In the genomic region with DNA sequence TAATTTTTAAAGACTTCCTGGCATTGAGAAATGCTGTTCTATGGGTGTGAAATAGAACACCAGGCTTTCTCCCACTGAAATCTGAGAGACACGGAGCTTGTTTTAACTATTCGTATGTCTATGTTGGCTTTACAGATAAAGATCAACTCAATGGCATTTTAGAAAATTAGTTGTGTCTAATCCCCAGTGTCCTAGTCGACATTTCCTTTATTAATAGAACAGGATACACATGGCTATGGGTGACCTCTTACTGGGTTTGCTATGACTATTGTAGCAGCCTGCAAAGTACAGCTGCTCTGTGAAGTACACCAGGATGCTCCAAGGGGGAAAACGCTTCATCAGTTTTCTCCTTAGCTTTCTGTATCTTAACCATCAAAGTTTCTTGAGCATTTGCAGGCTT, we compare ENCODE assay signal across 15 cellular contexts.
DNase-seq lines count a peak whose midpoint lies in the region; TF ChIP-seq lines count a peak whose summit lies in the region.
"Had no signal": no experiment of that assay in that cellular context is flagged by ENCODE, and none has a peak within 500 bp of the region (broad histone marks: within the 10 kb centered on the region; RNA-seq: fewer than 3 reads in every experiment).

No MANE protein-coding gene starts in this region.

- H3K27ac ChIP-seq in HEK293 (ENCODE audit: extremely low read depth, low read depth, low read length) (no peak overlapping the region), mesenchymal stem cell (ENCODE audit: low read length, poor library complexity, severe bottlenecking) (no peak overlapping the region), suprapubic skin (no peak overlapping the region)

- H3K9me3 ChIP-seq in HEK293 (ENCODE audit: control insufficient read depth, insufficient read depth, low read depth, low read length), result no peaks in the 10 kb centered on the region
- H3K9me3 ChIP-seq in mesenchymal stem cell (ENCODE audit: control insufficient read depth, low read length), result no peaks in the 10 kb centered on the region
- no peaks in the 10 kb centered on the region for H3K9me3 ChIP-seq in suprapubic skin

- H3K18ac ChIP-seq in mesenchymal stem cell (ENCODE audit: low read depth in 1 of 2, low read length in 2 of 2), result no peak overlapping the region

- CTCF ChIA-PET in HEK293 (lab: Yijun Ruan, JAX), result interaction anchor here (1.0 kb wide), 1 partner anchor 104 kb away, joined by 3 read pairs; no protein-coding TSS in a partner anchor

- no peak overlapping the region for H2BK5ac ChIP-seq in mesenchymal stem cell (ENCODE audit: low read depth, low read length, poor library complexity, severe bottlenecking)

- H3K36me3 ChIP-seq in HEK293 (ENCODE audit: control insufficient read depth in 2 of 2, insufficient read depth in 1 of 2, low read length in 2 of 2) (no peaks in the 10 kb centered on the region), mesenchymal stem cell (ENCODE audit: control insufficient read depth in 1 of 2, insufficient read depth in 2 of 2, low read depth in 1 of 2, low read length in 2 of 2) (no peaks in the 10 kb centered on the region), suprapubic skin (no peaks in the 10 kb centered on the region)

- H3K14ac ChIP-seq in mesenchymal stem cell (ENCODE audit: low read length in 2 of 2), result no peak overlapping the region

- no peak overlapping the region for H3K4me3 ChIP-seq in HEK293 (ENCODE audit: low read depth, low read length)
- H3K4me3 ChIP-seq in choroid plexus epithelial cell (ENCODE audit: low read depth, low read length), result no peak overlapping the region
- no peak overlapping the region for H3K4me3 ChIP-seq in mesenchymal stem cell (ENCODE audit: insufficient read depth in 1 of 2, low read depth in 1 of 2, low read length in 2 of 2)
- no peak overlapping the region for H3K4me3 ChIP-seq in suprapubic skin
- H3K4me3 ChIP-seq: GM23338 had no signal

- H3K4ac ChIP-seq in mesenchymal stem cell (ENCODE audit: low read depth in 1 of 2, low read length in 2 of 2), result no peak overlapping the region

- no peak overlapping the region for H2AK5ac ChIP-seq in mesenchymal stem cell (ENCODE audit: low read length, severe bottlenecking)

- H3K4me1 ChIP-seq in HEK293 (ENCODE audit: control insufficient read depth, insufficient read depth, low read length) (peaks cover 6% of the 10 kb centered on the region), mesenchymal stem cell (ENCODE audit: control insufficient read depth, insufficient read depth, low read depth, low read length) (no peaks in the 10 kb centered on the region), suprapubic skin (no peaks in the 10 kb centered on the region)

- H2AFZ ChIP-seq in mesenchymal stem cell (ENCODE audit: low read depth, low read length), result no peak overlapping the region
- H2AFZ ChIP-seq: GM23338 had no signal

- POLR2A ChIA-PET in HEK293 (lab: Yijun Ruan, JAX), result no interaction called here

- TF ChIP-seq CTCF in HEK293 (tag by site-specific recombination; IDR thresholded peaks at IDR 0.05) (no peak), choroid plexus epithelial cell (conservative IDR thresholded peaks at IDR 0.05; ENCODE audit: low read depth, low read length) (no peak), suprapubic skin (IDR thresholded peaks at IDR 0.05) (no peak)

- H2BK120ac ChIP-seq in mesenchymal stem cell (ENCODE audit: low read depth, low read length), result no peak overlapping the region

- peak; percentile 6 for DNase-seq in NCI-H2196 (lab: John Stamatoyannopoulos, UW; ENCODE audit: unreplicated experiment)
- no peak for DNase-seq in NCI-H2196 treated with DMSO at 0.1 percent for 48 hours (lab: John Stamatoyannopoulos, UW; ENCODE audit: unreplicated experiment)
- peak; percentile 20 for DNase-seq in choroid plexus epithelial cell (ENCODE audit: low read depth)
- DNase-seq in myocyte (ENCODE audit: low read depth), result peak; percentile 13
- DNase-seq in mesenchymal stem cell, result no peak
- DNase-seq in suprapubic skin (ENCODE audit: low spot score in 2 of 2), result no peak
- DNase-seq: ACHN; CD4-positive, alpha-beta memory T cell; DMS153; DMS79; GDM1; HCEC 1CT; HFFc6 had no signal

- TF ChIP-seq POLR2A in suprapubic skin (IDR thresholded peaks at IDR 0.05), result no peak

- H4K91ac ChIP-seq in mesenchymal stem cell (ENCODE audit: low read length), result no peak overlapping the region

- H3K27me3 ChIP-seq in mesenchymal stem cell (ENCODE audit: control insufficient read depth in 1 of 2, insufficient read depth in 1 of 2, low read length in 2 of 2), result no peaks in the 10 kb centered on the region
- no peaks in the 10 kb centered on the region for H3K27me3 ChIP-seq in suprapubic skin

- no peak overlapping the region for H3K4me2 ChIP-seq in mesenchymal stem cell (ENCODE audit: low read length, poor library complexity, severe bottlenecking)
- H3K4me2 ChIP-seq: GM23338 had no signal

- WGBS in mesenchymal stem cell, result 65% methylated on average over 4 of the region's 4 CpGs
- WGBS in suprapubic skin, result 50% methylated on average over 4 of the region's 4 CpGs

- H3K23ac ChIP-seq in mesenchymal stem cell (ENCODE audit: low read length in 2 of 2), result no peak overlapping the region

- H2BK12ac ChIP-seq in mesenchymal stem cell (ENCODE audit: low read length in 2 of 2), result no peak overlapping the region

- H4K8ac ChIP-seq in mesenchymal stem cell (ENCODE audit: low read length), result no peak overlapping the region

- H3K79me1 ChIP-seq in mesenchymal stem cell (replicated peaks; ENCODE audit: low read length, poor library complexity, severe bottlenecking), result no peaks in the 10 kb centered on the region

- H2BK15ac ChIP-seq in mesenchymal stem cell (ENCODE audit: low read depth, poor library complexity, severe bottlenecking), result no peak overlapping the region

- no peak for TF ChIP-seq EP300 in suprapubic skin (IDR thresholded peaks at IDR 0.05)

- H3K9ac ChIP-seq in mesenchymal stem cell (ENCODE audit: low read length), result no peak overlapping the region

TF ChIP-seq in HEK293, 187 proteins besides CTCF, POLR2A, EP300 and RAD21:
- peak; percentile 54 for TF ChIP-seq PRDM6 (tag by site-specific recombination; IDR thresholded peaks at IDR 0.05)
- TF ChIP-seq, protein P1, sequence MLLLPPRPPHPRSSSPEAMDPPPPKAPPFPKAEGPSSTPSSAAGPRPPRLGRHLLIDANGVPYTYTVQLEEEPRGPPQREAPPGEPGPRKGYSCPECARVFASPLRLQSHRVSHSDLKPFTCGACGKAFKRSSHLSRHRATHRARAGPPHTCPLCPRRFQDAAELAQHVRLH (tag by site-specific recombination; IDR thresholded peaks at IDR 0.05), result no peak
- TF ChIP-seq SP3 (tag by site-specific recombination; IDR thresholded peaks at IDR 0.05), result no peak
- no peak for TF ChIP-seq ZNF76 (tag by site-specific recombination; IDR thresholded peaks at IDR 0.05; ENCODE audit: borderline replicate concordance, low read depth)
- TF ChIP-seq GLI4 (tag by site-specific recombination; IDR thresholded peaks at IDR 0.05), result no peak
- no peak for TF ChIP-seq SP2 (tag by site-specific recombination; IDR thresholded peaks at IDR 0.05)
- peak; percentile 29; the same call in 1 of the 2 replicates for TF ChIP-seq IKZF3 (tag by site-specific recombination; IDR thresholded peaks at IDR 0.05)
- no peak for TF ChIP-seq ZNF513 (tag by site-specific recombination; IDR thresholded peaks at IDR 0.05)
- TF ChIP-seq ZNF48 (tag by site-specific recombination; IDR thresholded peaks at IDR 0.05), result no peak
- no peak for TF ChIP-seq ZNF423 (tag by site-specific recombination; IDR thresholded peaks at IDR 0.05)
- TF ChIP-seq, protein P2, sequence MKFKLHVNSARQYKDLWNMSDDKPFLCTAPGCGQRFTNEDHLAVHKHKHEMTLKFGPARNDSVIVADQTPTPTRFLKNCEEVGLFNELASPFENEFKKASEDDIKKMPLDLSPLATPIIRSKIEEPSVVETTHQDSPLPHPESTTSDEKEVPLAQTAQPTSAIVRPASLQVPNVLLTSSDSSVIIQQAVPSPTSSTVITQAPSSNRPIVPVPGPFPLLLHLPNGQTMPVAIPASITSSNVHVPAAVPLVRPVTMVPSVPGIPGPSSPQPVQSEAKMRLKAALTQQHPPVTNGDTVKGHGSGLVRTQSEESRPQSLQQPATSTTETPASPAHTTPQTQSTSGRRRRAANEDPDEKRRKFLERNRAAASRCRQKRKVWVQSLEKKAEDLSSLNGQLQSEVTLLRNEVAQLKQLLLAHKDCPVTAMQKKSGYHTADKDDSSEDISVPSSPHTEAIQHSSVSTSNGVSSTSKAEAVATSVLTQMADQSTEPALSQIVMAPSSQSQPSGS (tag by site-specific recombination; IDR thresholded peaks at IDR 0.05; ENCODE audit: low read depth), result no peak
- TF ChIP-seq MZF1 (tag by site-specific recombination; IDR thresholded peaks at IDR 0.05; ENCODE audit: borderline replicate concordance), result 0 out of 2 replicates have a peak, but pooled peaks have one; percentile 27

Comparison
In these comparisons a context has a peak if more than half of its experiments do, and no peak if none do; other contexts are left out.
1. DNase-seq: peak in NCI-H2196 (single experiment), choroid plexus epithelial cell (single experiment) and myocyte (single experiment); none in NCI-H2196 treated with DMSO at 0.1 percent for 48 hours (single experiment), mesenchymal stem cell (single experiment) and suprapubic skin (0 of 2).